In the genomic region with DNA sequence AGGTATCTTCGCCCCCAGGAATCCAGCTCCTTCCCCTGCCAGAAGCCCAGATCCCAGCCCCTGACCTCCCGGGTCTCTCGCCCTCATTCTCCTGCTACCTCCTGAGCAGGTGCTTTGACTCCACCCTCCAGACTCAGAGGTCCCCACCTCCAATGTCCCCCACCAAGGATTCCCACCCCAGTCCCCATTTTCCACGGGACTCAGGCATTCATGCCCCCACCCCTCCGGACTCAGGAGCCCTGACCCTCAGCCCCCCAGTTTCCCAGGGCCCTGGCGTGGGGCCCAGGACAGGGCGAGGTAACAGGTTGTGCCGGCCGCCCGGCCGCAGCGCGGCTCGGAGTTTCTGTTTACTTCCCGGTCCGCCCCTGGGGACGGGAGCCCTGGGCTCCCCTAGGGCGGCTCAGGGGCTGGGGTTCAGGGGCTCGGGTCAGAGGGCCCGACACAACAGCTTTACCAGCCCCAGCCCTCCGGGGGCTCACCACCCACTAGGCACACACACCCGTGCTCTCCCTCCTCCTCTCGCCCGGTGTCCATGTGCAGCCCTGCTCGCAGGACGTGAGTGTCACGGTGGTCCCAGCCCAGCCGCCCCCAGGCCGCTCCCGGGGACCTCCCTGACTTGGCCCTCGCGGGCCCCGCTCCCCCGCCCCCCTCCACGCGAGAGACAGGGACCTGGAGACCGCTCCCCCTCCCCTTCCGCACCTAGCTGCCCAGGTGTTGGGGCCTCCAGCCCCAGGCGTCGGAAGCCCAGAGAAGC, we compare ENCODE assay signal across 6 cellular contexts. TPM values are rescaled to one million over a fixed set of nuclear protein-coding genes. Genes with fewer than 3 reads are reported as not detected.
DNase-seq lines count a peak whose midpoint lies in the region; ATAC-seq and TF ChIP-seq lines count a peak whose summit lies in the region.

No MANE protein-coding gene starts in this region.

- no peak overlapping the region for H2AFZ ChIP-seq in SK-N-SH (ENCODE audit: low read depth)

- peak overlapping the region in 8 of 10 experiments; percentile 9 to 51 (median 36); a peak in 8 of 20 replicates for H3K4me3 ChIP-seq in BLaER1 treated with 17β-estradiol and CSF1 and Interleukin-3, amounts not matched to agents 10 nM and 100 nM
- no peak overlapping the region for H3K4me3 ChIP-seq in SK-N-SH (ENCODE audit: low read depth in 2 of 2, low read length in 1 of 2)
- H3K4me3 ChIP-seq in lower lobe of right lung = peak overlapping the region; percentile 48

- peak overlapping the region; percentile 46 to 87 (median 62); a peak in 20 of 22 replicates for H3K4me2 ChIP-seq in BLaER1 treated with 17β-estradiol and CSF1 and Interleukin-3, amounts not matched to agents 10 nM and 100 nM
- peak overlapping the region; percentile 55; the same call in 1 of the 2 replicates for H3K4me2 ChIP-seq in SK-N-SH

- H3K4me1 ChIP-seq in BLaER1 treated with 17β-estradiol and CSF1 and Interleukin-3, amounts not matched to agents 10 nM and 100 nM = peaks cover 10 to 21% (median 13%) of the 10 kb centered on the region in 10 experiments; a peak in 17 of 20 replicates
- H3K4me1 ChIP-seq in SK-N-SH (ENCODE audit: control insufficient read depth in 1 of 2, insufficient read depth in 2 of 2, low read depth in 1 of 2, low read length in 1 of 2) (no peaks in the 10 kb centered on the region), lower lobe of right lung (peaks cover 11% of the 10 kb centered on the region)

- 3% methylated on average over 17 of the region's 40 CpGs for WGBS in SK-N-SH (ENCODE audit: low lambda C conversion rate)

- H3F3A ChIP-seq in SK-N-SH (replicated peaks; ENCODE audit: insufficient read depth) = peaks cover under 1% of the 10 kb centered on the region

- no peak for DNase-seq in SK-N-SH
- peak; percentile 71 for DNase-seq in lower lobe of right lung
- no peak for DNase-seq in NCI-H1048 (lab: John Stamatoyannopoulos, UW)
- DNase-seq in middle frontal gyrus (ENCODE audit: extremely low spot score, low spot score) = no peak

- H3K9ac ChIP-seq in BLaER1 treated with 17β-estradiol and CSF1 and Interleukin-3, amounts not matched to agents 10 nM and 100 nM = peak overlapping the region in 3 of 11 experiments; percentile 2 to 57 (median 41); a peak in 1 of 22 replicates
- H3K9ac ChIP-seq in SK-N-SH = no peak overlapping the region

- intact Hi-C loops in lower lobe of right lung (cut with DNase I) = no loop called here

- peaks cover 0 to 49% (median 11%) of the 10 kb centered on the region in 11 experiments; a peak in 14 of 22 replicates for H4K20me1 ChIP-seq in BLaER1 treated with 17β-estradiol and CSF1 and Interleukin-3, amounts not matched to agents 10 nM and 100 nM
- H4K20me1 ChIP-seq in SK-N-SH (ENCODE audit: insufficient read depth) = no peaks in the 10 kb centered on the region; the same call in 1 of the 2 replicates

- no peaks in the 10 kb centered on the region for H3K79me2 ChIP-seq in SK-N-SH (ENCODE audit: insufficient read depth)

- TF ChIP-seq RAD21 in SK-N-SH (IDR thresholded peaks at IDR 0.05; ENCODE audit: low read length) = no peak

- no peak for TF ChIP-seq EP300 in SK-N-SH (IDR thresholded peaks at IDR 0.05; ENCODE audit: borderline replicate concordance in 1 of 2, low read depth in 1 of 2, low read length in 1 of 2)

- H3K9me2 ChIP-seq in SK-N-SH = no peaks in the 10 kb centered on the region

- CTCF ChIA-PET in SK-N-SH (lab: Yijun Ruan, JAX) = interaction anchor here (1.3 to 9.8 kb wide), 7 partner anchors 6 to 75 kb away, joined by 3 to 141 read pairs (median 16); a partner anchor contains a TSS

- H3K27ac ChIP-seq in BLaER1 treated with 17β-estradiol and CSF1 and Interleukin-3, amounts not matched to agents 10 nM and 100 nM = no peak overlapping the region
- H3K27ac ChIP-seq in SK-N-SH (ENCODE audit: low read depth in 2 of 2, low read length in 1 of 2) = no peak overlapping the region
- H3K27ac ChIP-seq in lower lobe of right lung = peak overlapping the region; percentile 60

- POLR2A ChIA-PET in SK-N-SH (lab: Yijun Ruan, JAX) = no interaction called here

- no peaks in the 10 kb centered on the region for H3K9me3 ChIP-seq in BLaER1 treated with 17β-estradiol and CSF1 and Interleukin-3, amounts not matched to agents 10 nM and 100 nM (replicated peaks in 1 of 11)
- H3K9me3 ChIP-seq in SK-N-SH = no peaks in the 10 kb centered on the region
- H3K9me3 ChIP-seq in lower lobe of right lung = no peaks in the 10 kb centered on the region

- peaks cover 96 to 100% (median 100%) of the 10 kb centered on the region in 11 experiments for H3K27me3 ChIP-seq in BLaER1 treated with 17β-estradiol and CSF1 and Interleukin-3, amounts not matched to agents 10 nM and 100 nM
- peaks cover 93% of the 10 kb centered on the region for H3K27me3 ChIP-seq in SK-N-SH (ENCODE audit: insufficient read depth)
- H3K27me3 ChIP-seq in lower lobe of right lung (ENCODE audit: low read depth) = peaks cover 89% of the 10 kb centered on the region

- ATAC-seq in lower lobe of right lung = peak; percentile 61 to 72
- ATAC-seq in GM18861 (IDR thresholded peaks at IDR 0.05; ENCODE audit: unreplicated experiment) = no peak

- no peak for TF ChIP-seq CTCF in SK-N-SH (IDR thresholded peaks at IDR 0.05)
- no peak for TF ChIP-seq CTCF in lower lobe of right lung (IDR thresholded peaks at IDR 0.05)

- H3K36me3 ChIP-seq in BLaER1 treated with 17β-estradiol and CSF1 and Interleukin-3, amounts not matched to agents 10 nM and 100 nM = no peaks in the 10 kb centered on the region
- H3K36me3 ChIP-seq in SK-N-SH (replicated peaks in 1 of 2; ENCODE audit: control insufficient read depth in 1 of 2, insufficient read depth in 2 of 2, low read length in 1 of 2) (no peaks in the 10 kb centered on the region), lower lobe of right lung (no peaks in the 10 kb centered on the region)

TF ChIP-seq in SK-N-SH, 30 proteins besides CTCF, POLR2A, EP300 and RAD21:
- TF ChIP-seq NFIC (IDR thresholded peaks at IDR 0.05; ENCODE audit: borderline replicate concordance) (no peak), EZH2phosphoT487 (IDR thresholded peaks at IDR 0.05; ENCODE audit: borderline replicate concordance, low read depth) (peak; percentile 65; the same call in 1 of the 2 replicates)

RNA-seq across cellular contexts. Expression of a gene that starts 0.6 kb away (rescaled TPM):
- polyA plus RNA-seq in SK-N-SH (2012; rRNA removed) = not detected in 2 replicates
- polyA plus RNA-seq in SK-N-SH (2012; cell fraction: cytosol; rRNA removed) = 0.01 TPM in 1 of 2 replicates, not detected in the other
- not detected in 2 replicates for polyA plus RNA-seq in SK-N-SH (2012; cell fraction: nucleus; rRNA removed)
- 19.5 TPM for total RNA-seq in lower lobe of right lung

RNA-seq across cellular contexts. Expression of a gene that starts 10.2 kb away (rescaled TPM):
- polyA plus RNA-seq in SK-N-SH (2012; rRNA removed) = 0.03 and 0.05 TPM in 2 replicates
- 0.01 TPM in 2 replicates for polyA plus RNA-seq in SK-N-SH (2012; cell fraction: cytosol; rRNA removed)
- 0.05 and 0.13 TPM in 2 replicates for polyA plus RNA-seq in SK-N-SH (2012; cell fraction: nucleus; rRNA removed)
- 22.7 TPM for total RNA-seq in lower lobe of right lung

RNA-seq across cellular contexts. Expression of a gene that starts 12.3 kb away (rescaled TPM):
- polyA plus RNA-seq in SK-N-SH (2012; rRNA removed) = 35.7 and 37.7 TPM in 2 replicates
- polyA plus RNA-seq in SK-N-SH (2012; cell fraction: cytosol; rRNA removed) = 11.7 and 20.7 TPM in 2 replicates
- polyA plus RNA-seq in SK-N-SH (2012; cell fraction: nucleus; rRNA removed) = 114 and 139 TPM in 2 replicates
- total RNA-seq in lower lobe of right lung = 26.8 TPM

RNA-seq across cellular contexts. Expression of a gene that starts 12.4 kb away (rescaled TPM):
- polyA plus RNA-seq in SK-N-SH (2012; rRNA removed) = 34.7 and 54.9 TPM in 2 replicates
- polyA plus RNA-seq in SK-N-SH (2012; cell fraction: cytosol; rRNA removed) = 28.1 and 29.7 TPM in 2 replicates
- 22.2 and 40.4 TPM in 2 replicates for polyA plus RNA-seq in SK-N-SH (2012; cell fraction: nucleus; rRNA removed)
- total RNA-seq in lower lobe of right lung = 43.2 TPM

RNA-seq across cellular contexts. Expression of a gene that starts 16.0 kb away (rescaled TPM):
- polyA plus RNA-seq in SK-N-SH (2012; rRNA removed) = 374 and 393 TPM in 2 replicates
- polyA plus RNA-seq in SK-N-SH (2012; cell fraction: cytosol; rRNA removed) = 170 and 271 TPM in 2 replicates
- polyA plus RNA-seq in SK-N-SH (2012; cell fraction: nucleus; rRNA removed) = 272 and 346 TPM in 2 replicates
- 28.8 TPM for total RNA-seq in lower lobe of right lung

Comparison
In these comparisons a context has a peak if more than half of its experiments do, and no peak if none do; other contexts are left out.
1. H3K4me3 ChIP-seq: peak in BLaER1 treated with 17β-estradiol and CSF1 and Interleukin-3, amounts not matched to agents 10 nM and 100 nM (8 of 10) and lower lobe of right lung (single experiment); none in SK-N-SH (0 of 2).